In the genomic region with DNA sequence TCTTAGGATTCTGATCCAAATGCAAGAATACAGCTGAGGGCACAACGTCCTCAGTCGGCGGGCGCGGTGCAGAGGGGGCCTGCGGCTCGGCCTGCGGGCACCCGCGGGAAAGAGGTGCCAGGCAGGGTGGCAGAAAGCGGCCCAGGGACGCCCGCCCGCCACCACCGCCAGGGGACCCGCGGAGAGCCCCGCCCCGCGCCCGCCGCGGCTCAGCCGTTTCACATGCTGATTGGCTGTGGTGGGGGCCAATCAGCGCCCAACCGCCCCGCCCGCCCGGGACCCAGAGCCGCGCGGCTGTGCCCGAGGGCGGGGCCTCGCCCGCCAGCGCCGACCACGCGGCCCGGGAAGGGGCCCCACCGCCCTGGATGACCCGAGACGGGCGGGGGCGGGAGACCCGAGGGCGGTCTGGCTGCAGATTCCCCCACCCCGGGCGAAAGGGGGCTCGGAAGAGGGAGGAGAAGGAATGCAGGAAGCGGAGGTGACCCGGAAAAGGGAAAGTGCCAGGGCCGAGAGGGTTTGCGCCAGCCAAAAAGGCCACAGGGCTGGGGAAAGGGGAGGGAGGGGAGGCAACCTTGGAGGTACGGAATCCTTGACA, we compare ENCODE assay signal across 8 cellular contexts. TPM values are rescaled to one million over a fixed set of nuclear protein-coding genes. Genes with fewer than 3 reads are reported as not detected.
A peak's percentile ranks its signal among the peaks of the same experiment; 100 is the strongest.
DNase-seq lines count a peak whose midpoint lies in the region; ATAC-seq and TF ChIP-seq lines count a peak whose summit lies in the region.

No MANE protein-coding gene starts in this region.

- intact Hi-C loops in activated B cell treated with CpG ODN at 0.5 μM for 24 hours (cut with micrococcal nuclease), result loop anchor here (1.0 to 5.0 kb wide), 8 partner anchors 8 to 1849 kb away; a partner anchor contains a TSS

- no peak for TF ChIP-seq CTCF in activated B cell treated with CpG ODN at 0.5 μM for 24 hours (IDR thresholded peaks at IDR 0.05)

- no peaks in the 10 kb centered on the region for H3K9me3 Mint-ChIP-seq in activated B cell treated with CpG ODN at 0.5 μM for 24 hours

- H3K27me3 Mint-ChIP-seq in activated B cell treated with CpG ODN at 0.5 μM for 24 hours, result no peaks in the 10 kb centered on the region

- H3K36me3 Mint-ChIP-seq in activated B cell treated with CpG ODN at 0.5 μM for 24 hours (ENCODE audit: low read depth), result peaks cover 5% of the 10 kb centered on the region

- peak overlapping the region; percentile 93 for H3K4me3 Mint-ChIP-seq in activated B cell treated with CpG ODN at 0.5 μM for 24 hours

- CTCF ChIA-PET in activated B cell treated with CpG ODN at 0.5 μM for 24 hours (lab: Charles Lee), result interaction anchor here (4.6 kb wide), 1 partner anchor 8 kb away, joined by 21 read pairs; a partner anchor contains a TSS

- H3K27ac ChIP-seq in caudate nucleus (ENCODE audit: low read depth, low read length), result peak overlapping the region; percentile 90

- POLR2A ChIA-PET in activated B cell treated with CpG ODN at 0.5 μM for 24 hours (lab: Charles Lee), result interaction anchor here (0.6 to 4.7 kb wide), 10 partner anchors 8 to 671 kb away, joined by 3 to 31 read pairs (median 8); a partner anchor contains a TSS

- H3K27ac Mint-ChIP-seq in activated B cell treated with CpG ODN at 0.5 μM for 24 hours, result peak overlapping the region; percentile 99

- DNase-seq in AG08395 (ENCODE audit: low spot score) (peak; percentile 97), NCI-H2171 treated with DMSO at 0.1 percent for 48 hours (lab: John Stamatoyannopoulos, UW) (peak; percentile 70), activated B cell treated with CpG ODN at 0.5 μM for 24 hours (peak; percentile 93), caudate nucleus (lab: John Stamatoyannopoulos, UW) (peak; percentile 15 to 94 (median 87)), islet precursor cell (peak; percentile 93)
- peak; percentile 88 to 90 for DNase-seq in stimulated activated CD4-positive, alpha-beta T cell treated with anti-CD3 and anti-CD28 coated beads, Interleukin-15, amount 100 ng/mL, for 1 hour (ENCODE audit: low read depth in 1 of 2, low spot score in 1 of 2)

- ATAC-seq in GM18870 (IDR thresholded peaks at IDR 0.05; ENCODE audit: unreplicated experiment) (peak; percentile 78), HG03097 (IDR thresholded peaks at IDR 0.05; ENCODE audit: low FRiP score, unreplicated experiment) (peak; percentile 96), activated B cell treated with CpG ODN at 0.5 μM for 24 hours (ENCODE audit: low read depth) (peak; percentile 98)

- H3K4me1 Mint-ChIP-seq in activated B cell treated with CpG ODN at 0.5 μM for 24 hours, result peaks cover 34% of the 10 kb centered on the region

RNA-seq across cellular contexts. Expression of a gene that starts 8.0 kb away (rescaled TPM):
- 3.2 and 3.6 TPM in 2 replicates for total RNA-seq in activated B cell treated with CpG ODN at 0.5 μM for 24 hours

RNA-seq across cellular contexts. Expression of a gene that starts 44.3 kb away (rescaled TPM):
- 71.1 and 90.2 TPM in 2 replicates for total RNA-seq in activated B cell treated with CpG ODN at 0.5 μM for 24 hours

Comparison
In these comparisons a context has a peak if more than half of its experiments do, and no peak if none do; other contexts are left out.
1. Peak in every context shown above with its lines: DNase-seq, ATAC-seq and H3K27ac ChIP-seq.